11 cellular contexts compared by ENCODE assay signal in the genomic region with DNA sequence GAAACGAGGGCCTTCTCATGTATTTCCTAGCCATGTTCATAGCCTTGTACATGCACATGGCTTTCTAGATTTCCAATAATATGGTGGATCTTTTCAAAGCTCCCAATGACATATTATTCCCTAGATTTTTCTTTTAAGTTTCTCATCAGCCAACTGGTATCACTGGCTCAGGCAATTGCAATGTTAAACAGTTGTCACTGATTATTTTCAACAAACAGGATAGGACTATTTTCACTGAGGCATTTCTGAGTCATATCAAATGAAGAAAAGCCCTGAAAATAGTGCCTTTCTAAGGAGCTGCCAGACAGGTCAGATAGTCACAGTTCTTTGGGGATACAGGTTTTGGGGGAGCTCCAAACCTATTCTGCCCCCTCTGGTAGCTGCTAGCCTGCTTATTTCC.
"Had no signal": no experiment of that assay in that cellular context is flagged by ENCODE, and none has a peak within 500 bp of the region (broad histone marks: within the 10 kb centered on the region; RNA-seq: fewer than 3 reads in every experiment).

No MANE protein-coding gene starts in this region.

- H2AFZ ChIP-seq: GM23248, GM23338 had no signal

- H3K4me3 ChIP-seq: GM23248, GM23338, HAP-1 had no signal

- H3K4me3 Mint-ChIP-seq: GM23338, H9, HFFc6 had no signal

- H3K9ac ChIP-seq: GM23248 had no signal

- H3K36me3 ChIP-seq: HAP-1 had no signal

- H3K4me1 ChIP-seq: HAP-1 had no signal

- H3K27ac Mint-ChIP-seq: GM23338, H9, HFFc6 had no signal

- FAIRE-seq: H1, H54 had no signal

- H3K27ac ChIP-seq: GM23248 had no signal

- DNase-seq: GM23248, GOT3, H7, H9, HCEC 1CT, HFFc6 had no signal

- ATAC-seq: GM23338, HCT116 had no signal

- H3K4me2 ChIP-seq: GM23338 had no signal
